In the genomic region with DNA sequence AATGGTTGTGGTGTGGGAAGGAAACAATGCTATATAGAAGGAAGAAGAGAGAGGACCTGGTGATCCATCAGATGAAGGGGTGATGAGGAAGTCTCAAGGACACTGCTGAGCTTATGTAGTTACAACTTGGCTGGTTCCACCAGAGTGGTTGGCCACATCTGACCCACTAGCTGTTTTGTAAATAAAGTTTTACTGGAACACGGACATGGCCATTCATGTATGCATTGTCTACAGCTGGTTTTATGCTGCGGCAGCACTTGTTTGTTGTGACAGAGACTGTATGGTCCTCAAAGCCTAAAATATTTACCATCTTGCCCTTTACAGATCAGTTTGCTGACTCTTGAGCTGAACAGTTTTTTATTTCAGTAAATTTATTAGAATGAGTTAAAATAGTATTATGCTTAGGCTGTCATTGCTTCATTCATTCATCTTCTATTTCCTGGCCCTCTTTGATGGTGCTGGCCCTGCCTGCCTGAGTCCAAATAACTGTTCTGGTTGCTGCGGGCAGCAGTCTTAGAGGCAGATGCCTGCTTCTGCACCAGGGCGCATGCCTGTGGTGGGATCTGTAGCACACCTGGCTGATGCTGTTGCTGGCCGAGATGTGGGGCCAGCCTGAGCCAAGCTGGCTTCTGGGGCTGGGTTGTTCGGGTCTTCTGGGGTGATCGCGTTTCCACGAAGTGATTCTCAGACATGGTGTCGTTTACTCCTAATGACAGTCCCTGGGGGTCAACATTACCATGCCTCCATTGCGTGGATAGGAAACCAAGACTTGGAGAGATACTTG, we compare ENCODE assay signal across 19 cellular contexts.
"Had no signal": no experiment of that assay in that cellular context is flagged by ENCODE, and none has a peak within 500 bp of the region (broad histone marks: within the 10 kb centered on the region; RNA-seq: fewer than 3 reads in every experiment).

No MANE protein-coding gene starts in this region.

- ATAC-seq: natural killer cell; stimulated activated memory B cell treated with anti-CD40 and anti-IgM and Interleukin-4, amounts not matched to agents 10 μg/mL and 1 μg/mL and 100 μg/mL, for 72 hours; stimulated activated naive CD8-positive, alpha-beta T cell treated with anti-CD3 and anti-CD28 coated beads, Interleukin-15, Interleukin-2, amounts not matched to agents 100 U/mL and 50 U/mL, for 24 hours had no signal

- H3K79me2 ChIP-seq: parathyroid adenoma had no signal

- H3K4me3 ChIP-seq: dorsolateral prefrontal cortex, lung, right lobe of liver, thoracic aorta, tibial nerve, upper lobe of left lung had no signal

- H3K9me3 Mint-ChIP-seq: natural killer cell; neural crest cell; stimulated activated memory B cell treated with anti-CD40 and anti-IgM and Interleukin-4, amounts not matched to agents 10 μg/mL and 1 μg/mL and 100 μg/mL, for 72 hours had no signal

- FAIRE-seq: colon, frontal cortex, keratinocyte, urothelium cell line had no signal

- DNase-seq: effector CD4-positive, alpha-beta T cell; natural killer cell; right lobe of liver; stimulated activated CD4-positive, alpha-beta T cell treated with anti-CD3 and anti-CD28 coated beads, Interleukin-4, amount 100 ng/mL, for 4 hours; stimulated activated naive CD8-positive, alpha-beta T cell treated with anti-CD3 and anti-CD28 coated beads, Interleukin-15, Interleukin-2, amounts not matched to agents 100 U/mL and 50 U/mL, for 24 hours had no signal

- H2AFZ ChIP-seq: parathyroid adenoma had no signal

- H3K27ac ChIP-seq: dorsolateral prefrontal cortex, parathyroid adenoma, right lobe of liver, thoracic aorta, tibial nerve, upper lobe of left lung had no signal

- H3K27ac Mint-ChIP-seq: memory B cell; natural killer cell; progenitor cell of endocrine pancreas; stimulated activated memory B cell treated with anti-CD40 and anti-IgM and Interleukin-4, amounts not matched to agents 10 μg/mL and 1 μg/mL and 100 μg/mL, for 72 hours had no signal

- H3K36me3 ChIP-seq: right lobe of liver, thoracic aorta, tibial nerve, upper lobe of left lung had no signal

- H3K9me3 ChIP-seq: right lobe of liver, thoracic aorta, tibial nerve, upper lobe of left lung had no signal

- H3K9ac ChIP-seq: parathyroid adenoma had no signal

- H3K4me1 Mint-ChIP-seq: memory B cell; natural killer cell; stimulated activated memory B cell treated with anti-CD40 and anti-IgM and Interleukin-4, amounts not matched to agents 10 μg/mL and 1 μg/mL and 100 μg/mL, for 72 hours had no signal

- H3K4me3 Mint-ChIP-seq: memory B cell; natural killer cell; neural crest cell; stimulated activated memory B cell treated with anti-CD40 and anti-IgM and Interleukin-4, amounts not matched to agents 10 μg/mL and 1 μg/mL and 100 μg/mL, for 72 hours had no signal

- H3K36me3 Mint-ChIP-seq: natural killer cell; stimulated activated memory B cell treated with anti-CD40 and anti-IgM and Interleukin-4, amounts not matched to agents 10 μg/mL and 1 μg/mL and 100 μg/mL, for 72 hours had no signal

- H3K4me1 ChIP-seq: parathyroid adenoma, right lobe of liver had no signal
